ENCODE assay signal across 8 cellular contexts in genomic region chr5:130141689-130142320, GRCh38.
A peak's percentile ranks its signal among the peaks of the same experiment; 100 is the strongest.
DNase-seq lines count a peak whose midpoint lies in the region; ATAC-seq and TF ChIP-seq lines count a peak whose summit lies in the region.

No MANE protein-coding gene starts in this region.

- TF ChIP-seq CTCF in C4-2B (conservative IDR thresholded peaks at IDR 0.05) (peak; percentile 62), lower leg skin (IDR thresholded peaks at IDR 0.05) (no peak)

- peak; percentile 84 for ATAC-seq in GM18907 (IDR thresholded peaks at IDR 0.05; ENCODE audit: unreplicated experiment)
- ATAC-seq in HG03095 (IDR thresholded peaks at IDR 0.05; ENCODE audit: unreplicated experiment): peak; percentile 85

- intact Hi-C loops in lower leg skin (cut with DNase I; ENCODE audit: low total_unique reads): no loop called here

- DNase-seq in UCSD-AML1 (lab: John Stamatoyannopoulos, UW; ENCODE audit: unreplicated experiment): peak; percentile 5
- DNase-seq in inferior parietal cortex (ENCODE audit: extremely low spot score): peak; percentile 33
- no peak for DNase-seq in lower leg skin (ENCODE audit: low spot score in 2 of 2)
- no peak for DNase-seq in CD1c-positive myeloid dendritic cell (ENCODE audit: extremely low spot score)
- DNase-seq in NCI-H128 (lab: John Stamatoyannopoulos, UW; ENCODE audit: unreplicated experiment): no peak

- no peak for TF ChIP-seq POLR2A in lower leg skin (IDR thresholded peaks at IDR 0.05)

- 80 to 86% methylated on average over 2 of the region's 2 CpGs for WGBS in lower leg skin, 2 donors

- no peak overlapping the region for H3K4me3 ChIP-seq in lower leg skin (ENCODE audit: low read depth, poor library complexity, severe bottlenecking)

- no peak overlapping the region for H3K27ac ChIP-seq in C4-2B

Comparison
In these comparisons a context has a peak if more than half of its experiments do, and no peak if none do; other contexts are left out.
1. DNase-seq: peak in UCSD-AML1 (single experiment) and inferior parietal cortex (single experiment); none in lower leg skin (0 of 2), CD1c-positive myeloid dendritic cell (single experiment) and NCI-H128 (single experiment).